In the genomic region with DNA sequence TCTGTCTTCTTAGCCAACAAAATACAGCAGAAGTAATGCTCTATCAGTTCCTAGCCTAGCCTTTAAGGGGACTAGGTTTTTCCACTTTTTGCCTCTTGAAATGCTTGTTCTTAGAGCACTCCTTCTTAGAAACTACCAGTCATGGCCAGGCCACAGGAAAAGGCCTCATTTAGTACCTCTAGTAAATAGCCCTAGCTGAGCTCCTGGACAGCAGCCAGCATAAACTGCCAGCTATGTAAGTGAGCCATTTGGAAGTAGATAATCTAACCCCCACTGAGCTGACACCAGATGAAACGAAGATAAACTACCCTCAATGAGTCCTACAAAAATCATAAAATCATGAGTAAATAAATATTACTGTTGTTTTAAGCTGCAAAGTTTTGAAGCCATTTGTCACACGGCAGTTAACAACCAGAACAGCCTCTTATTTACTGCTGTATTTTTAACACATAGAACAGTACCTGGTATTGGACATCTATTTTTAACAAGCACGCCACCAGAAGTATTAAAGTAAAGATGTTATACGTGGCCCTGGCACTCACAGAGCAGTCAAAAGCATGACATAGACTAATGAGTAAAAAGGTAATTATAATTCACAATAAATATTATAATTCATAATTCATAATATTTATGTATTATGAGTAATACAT, we compare ENCODE assay signal across 10 cellular contexts. TPM values are rescaled to one million over a fixed set of nuclear protein-coding genes. Genes with fewer than 3 reads are reported as not detected.
DNase-seq lines count a peak whose midpoint lies in the region; ATAC-seq and TF ChIP-seq lines count a peak whose summit lies in the region.
"Had no signal": no experiment of that assay in that cellular context is flagged by ENCODE, and none has a peak within 500 bp of the region (broad histone marks: within the 10 kb centered on the region; RNA-seq: fewer than 3 reads in every experiment).

No MANE protein-coding gene starts in this region.

- POLR2A ChIA-PET in MCF 10A (lab: Yijun Ruan, JAX), result interaction anchor here (1.3 to 2.2 kb wide), 3 partner anchors 10 to 12 kb away, joined by 4 to 14 read pairs (median 12); a partner anchor contains a TSS

- CTCF ChIA-PET in MCF 10A (lab: Yijun Ruan, JAX), result interaction anchor here (0.6 to 1.4 kb wide), 3 partner anchors 21 to 110 kb away, joined by 3 read pairs; no protein-coding TSS in a partner anchor

- 65 to 71% methylated on average over 4 of the region's 4 CpGs for WGBS in transverse colon (ENCODE audit: low coverage in 1 of 2), 2 donors
- WGBS in smooth muscle cell (ENCODE audit: low lambda C conversion rate), result 54% methylated on average over 4 of the region's 4 CpGs

- H3K27me3 ChIP-seq in breast epithelium (no peaks in the 10 kb centered on the region), transverse colon (no peaks in the 10 kb centered on the region), smooth muscle cell (ENCODE audit: low read depth) (no peaks in the 10 kb centered on the region)

- H3K4me1 ChIP-seq in breast epithelium, result no peaks in the 10 kb centered on the region
- H3K4me1 ChIP-seq in transverse colon, result no peaks in the 10 kb centered on the region
- no peaks in the 10 kb centered on the region for H3K4me1 ChIP-seq in smooth muscle cell (ENCODE audit: low read depth)

- peaks cover 27% of the 10 kb centered on the region for H3K36me3 Mint-ChIP-seq in MCF 10A (ENCODE audit: insufficient read depth, unreplicated experiment)

- no TSS peak for BruUV-seq in MCF 10A (replicated peaks; lab: Mats Ljungman, UMichigan)

- TF ChIP-seq POLR2A in breast epithelium (IDR thresholded peaks at IDR 0.05), result no peak
- peak; percentile 24 for TF ChIP-seq POLR2A in erythroblast (IDR thresholded peaks at IDR 0.05; ENCODE audit: low read length)
- TF ChIP-seq POLR2A in transverse colon (IDR thresholded peaks at IDR 0.05), result no peak

- H3K4me2 ChIP-seq in smooth muscle cell, result no peak overlapping the region

- TF ChIP-seq CTCF in MCF 10A (IDR thresholded peaks at IDR 0.05; ENCODE audit: unreplicated experiment), result no peak
- no peak for TF ChIP-seq CTCF in breast epithelium (IDR thresholded peaks at IDR 0.05)
- TF ChIP-seq CTCF in transverse colon (IDR thresholded peaks at IDR 0.05), result no peak
- TF ChIP-seq CTCF in GM10266 (IDR thresholded peaks at IDR 0.05; ENCODE audit: control insufficient read depth, insufficient read depth, low read depth, missing control alignments), result no peak
- TF ChIP-seq CTCF in smooth muscle cell (IDR thresholded peaks at IDR 0.05; ENCODE audit: borderline replicate concordance, insufficient read depth, poor library complexity, severe bottlenecking), result no peak

- no peak overlapping the region for H3K4me3 ChIP-seq in breast epithelium
- no peak overlapping the region for H3K4me3 ChIP-seq in transverse colon
- H3K4me3 ChIP-seq in smooth muscle cell, result no peak overlapping the region

- H3K9me3 ChIP-seq in breast epithelium (no peaks in the 10 kb centered on the region), transverse colon (no peaks in the 10 kb centered on the region), smooth muscle cell (replicated peaks; ENCODE audit: low read depth) (no peaks in the 10 kb centered on the region)

- DNase-seq in MCF 10A (ENCODE audit: unreplicated experiment), result peak; percentile 74
- DNase-seq in breast epithelium (ENCODE audit: low spot score in 2 of 2), result no peak
- DNase-seq in NCI-H748 treated with DMSO at 0.1 percent for 48 hours (lab: John Stamatoyannopoulos, UW), result peak; percentile 12
- peak; percentile 92 to 97 for DNase-seq in erythroblast (lab: John Stamatoyannopoulos, UW)
- DNase-seq in transverse colon, result peak; percentile 50
- no peak for DNase-seq in GM10266 (ENCODE audit: extremely low spot score)
- DNase-seq in smooth muscle cell (lab: John Stamatoyannopoulos, UW; ENCODE audit: unreplicated experiment), result no peak
- DNase-seq: activated naive CD8-positive, alpha-beta T cell treated with anti-CD3 and anti-CD28 coated beads, Interleukin-2, amount 50 U/mL, for 24 hours had no signal

- no peak for ATAC-seq in GM21786 (IDR thresholded peaks at IDR 0.05; ENCODE audit: unreplicated experiment)
- ATAC-seq: activated naive CD8-positive, alpha-beta T cell treated with anti-CD3 and anti-CD28 coated beads, Interleukin-2, amount 50 U/mL, for 24 hours; sciatic nerve had no signal

- H3K4me3 Mint-ChIP-seq in MCF 10A (ENCODE audit: unreplicated experiment), result no peak overlapping the region
- H3K4me3 Mint-ChIP-seq: activated naive CD8-positive, alpha-beta T cell treated with anti-CD3 and anti-CD28 coated beads, Interleukin-2, amount 50 U/mL, for 24 hours had no signal

- H3K79me2 ChIP-seq in smooth muscle cell (ENCODE audit: low read depth), result peaks cover 18% of the 10 kb centered on the region

- H3K27ac Mint-ChIP-seq in MCF 10A (ENCODE audit: low read depth, unreplicated experiment), result peak overlapping the region; percentile 16
- H3K27ac Mint-ChIP-seq: activated naive CD8-positive, alpha-beta T cell treated with anti-CD3 and anti-CD28 coated beads, Interleukin-2, amount 50 U/mL, for 24 hours had no signal

- no peaks in the 10 kb centered on the region for H3F3A ChIP-seq in smooth muscle cell (ENCODE audit: low read depth)

- no peak for TF ChIP-seq EP300 in transverse colon (IDR thresholded peaks at IDR 0.05; ENCODE audit: low read depth)

- H2AFZ ChIP-seq in smooth muscle cell (ENCODE audit: low read depth), result no peak overlapping the region

- in situ Hi-C loops in transverse colon (cut with MboI; ENCODE audit: low pct_ligation_motif_present in 1 of 4, low pct_unique_long_range_greater_than_20kb in 1 of 4, low sequenced_read_pairs in 3 of 4), result no loop called here

- H3K9ac ChIP-seq in smooth muscle cell (ENCODE audit: low read depth), result no peak overlapping the region

- no peaks in the 10 kb centered on the region for H3K9me3 Mint-ChIP-seq in MCF 10A (ENCODE audit: unreplicated experiment)
- H3K9me3 Mint-ChIP-seq: activated naive CD8-positive, alpha-beta T cell treated with anti-CD3 and anti-CD28 coated beads, Interleukin-2, amount 50 U/mL, for 24 hours had no signal

- no peaks in the 10 kb centered on the region for H3K27me3 Mint-ChIP-seq in MCF 10A (ENCODE audit: insufficient read depth, unreplicated experiment)
- H3K27me3 Mint-ChIP-seq: activated naive CD8-positive, alpha-beta T cell treated with anti-CD3 and anti-CD28 coated beads, Interleukin-2, amount 50 U/mL, for 24 hours had no signal

- H3K4me1 Mint-ChIP-seq in MCF 10A (ENCODE audit: insufficient read depth, unreplicated experiment), result peaks cover 6% of the 10 kb centered on the region

- H4K20me1 ChIP-seq in smooth muscle cell (ENCODE audit: low read depth), result no peaks in the 10 kb centered on the region

- intact Hi-C loops in MCF 10A (cut with micrococcal nuclease) (no loop called here), breast epithelium (cut with DNase I; ENCODE audit: low total_unique reads) (no loop called here), transverse colon (cut with DNase I; ENCODE audit: low total_unique reads) (no loop called here)

- no peak overlapping the region for H3K27ac ChIP-seq in breast epithelium
- H3K27ac ChIP-seq in transverse colon, result no peak overlapping the region
- no peak overlapping the region for H3K27ac ChIP-seq in smooth muscle cell (ENCODE audit: low read depth)

- H3K36me3 ChIP-seq in breast epithelium, result no peaks in the 10 kb centered on the region
- peaks cover 0 to 10% (median 0%) of the 10 kb centered on the region in 4 donors for H3K36me3 ChIP-seq in transverse colon
- H3K36me3 ChIP-seq in smooth muscle cell (ENCODE audit: low read depth), result peaks cover 8% of the 10 kb centered on the region

RNA-seq across cellular contexts. Expression of a gene that starts 12.0 kb away (rescaled TPM):
- total RNA-seq in MCF 10A (2022) (43.3 and 51.0 TPM in 2 replicates), breast epithelium (100 to 1,000 TPM in 1 of 3 donors, 10 to 100 TPM in 2; 70.1 to 109 (median 90.1) TPM), transverse colon (10 to 100 TPM; 21.3 to 86.4 (median 48.1) TPM), smooth muscle cell (35.3 and 54.0 TPM in 2 replicates)
- 12.1 and 14.6 TPM in 2 replicates for polyA plus RNA-seq in smooth muscle cell

Comparison
In these comparisons a context has a peak if more than half of its experiments do, and no peak if none do; other contexts are left out.
1. DNase-seq: peak in MCF 10A (single experiment), NCI-H748 treated with DMSO at 0.1 percent for 48 hours (single experiment), erythroblast (2 of 2) and transverse colon (single experiment); none in breast epithelium (0 of 2), GM10266 (single experiment) and smooth muscle cell (single experiment).